In the genomic region with DNA sequence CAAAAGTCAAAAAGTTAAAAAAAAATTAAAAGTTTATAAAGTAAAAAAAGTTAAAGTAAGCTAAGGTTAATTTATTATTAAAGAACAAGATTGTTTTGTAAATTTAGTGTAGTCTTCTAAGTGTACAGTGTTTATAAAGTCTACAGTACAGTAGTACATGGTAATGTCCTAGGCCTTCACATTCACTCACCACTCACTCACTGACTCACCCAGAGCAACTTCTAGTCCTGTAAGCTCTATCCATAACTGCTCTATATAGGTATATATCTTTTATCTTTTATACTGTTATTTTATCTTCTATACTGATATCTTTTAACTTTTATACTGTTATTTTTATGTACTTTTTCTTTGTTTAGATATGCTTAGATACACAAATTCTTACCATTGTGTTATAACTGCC, we compare ENCODE assay signal across 7 cellular contexts.
"Had no signal": no experiment of that assay in that cellular context is flagged by ENCODE, and none has a peak within 500 bp of the region (broad histone marks: within the 10 kb centered on the region; RNA-seq: fewer than 3 reads in every experiment).

No MANE protein-coding gene starts in this region.

- ATAC-seq: GM23338 had no signal

- H3K4me2 ChIP-seq: GM23338 had no signal

- H2AFZ ChIP-seq: GM23338 had no signal

- FAIRE-seq: H1, H54, HTR-8/SVneo had no signal

- DNase-seq: H9, HCEC 1CT, KBM-7 had no signal

- H3K4me3 ChIP-seq: GM23338 had no signal
